ENCODE assay signal across 29 cellular contexts in the genomic region with DNA sequence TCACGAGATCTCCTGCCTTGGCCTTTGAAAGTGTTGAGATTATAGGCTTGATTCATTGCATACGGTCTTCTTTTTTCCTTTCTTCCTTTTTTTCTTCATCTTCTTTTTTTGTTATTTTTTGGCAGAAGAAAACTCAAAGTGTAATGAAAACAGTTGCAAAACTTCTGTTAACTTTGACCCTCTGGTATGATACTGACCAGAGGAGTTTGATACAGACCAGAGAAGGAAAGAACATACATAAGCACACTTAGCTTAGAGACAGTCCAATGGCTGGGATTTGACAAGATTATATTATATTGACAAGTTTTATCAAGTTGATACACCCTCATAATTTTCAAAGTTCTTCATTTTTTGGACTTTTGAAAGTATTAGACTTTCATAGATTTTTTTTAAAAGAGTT.
"Had no signal": no experiment of that assay in that cellular context is flagged by ENCODE, and none has a peak within 500 bp of the region (broad histone marks: within the 10 kb centered on the region; RNA-seq: fewer than 3 reads in every experiment).

No MANE protein-coding gene starts in this region.

- H3K36me3 Mint-ChIP-seq: activated CD4-positive, alpha-beta memory T cell treated with anti-CD3 and anti-CD28 coated beads for 36 hours; activated naive CD4-positive, alpha-beta T cell treated with anti-CD3 and anti-CD28 coated beads, Interleukin-2, amount 10 ng/mL, durations not matched to agents 7 days and 5 days; activated naive CD8-positive, alpha-beta T cell had no signal

- ATAC-seq: activated naive CD8-positive, alpha-beta T cell treated with anti-CD3 and anti-CD28 coated beads, Interleukin-2, amount 50 U/mL, for 24 hours; Panc1 had no signal

- H3K27me3 Mint-ChIP-seq: activated B cell treated with CpG ODN at 0.5 μM for 24 hours; activated CD4-positive, alpha-beta memory T cell treated with anti-CD3 and anti-CD28 coated beads for 36 hours; activated naive CD4-positive, alpha-beta T cell treated with anti-CD3 and anti-CD28 coated beads, Interleukin-2, amount 10 ng/mL, durations not matched to agents 7 days and 5 days; activated naive CD8-positive, alpha-beta T cell; activated naive CD8-positive, alpha-beta T cell treated with anti-CD3 and anti-CD28 coated beads, Interleukin-2, amount 50 U/mL, for 24 hours had no signal

- H3K4me3 ChIP-seq: MG63 had no signal

- H3K4me1 Mint-ChIP-seq: activated B cell treated with CpG ODN at 0.5 μM for 24 hours; activated naive CD4-positive, alpha-beta T cell treated with anti-CD3 and anti-CD28 coated beads, Interleukin-2, amount 10 ng/mL, durations not matched to agents 7 days and 5 days; activated naive CD8-positive, alpha-beta T cell treated with anti-CD3 and anti-CD28 coated beads, Interleukin-2, amount 50 U/mL, for 24 hours had no signal

- H3K27ac Mint-ChIP-seq: activated B cell treated with CpG ODN at 0.5 μM for 24 hours; activated CD4-positive, alpha-beta memory T cell treated with anti-CD3 and anti-CD28 coated beads for 36 hours; activated naive CD4-positive, alpha-beta T cell treated with anti-CD3 and anti-CD28 coated beads, Interleukin-2, amount 10 ng/mL, durations not matched to agents 7 days and 5 days; activated naive CD8-positive, alpha-beta T cell; activated naive CD8-positive, alpha-beta T cell treated with anti-CD3 and anti-CD28 coated beads, Interleukin-2, amount 50 U/mL, for 24 hours had no signal

- H3K9me3 ChIP-seq: MG63 had no signal

- H3K27me3 ChIP-seq: MG63 had no signal

- DNase-seq: activated B cell treated with CpG ODN at 0.5 μM for 24 hours; activated CD4-positive, alpha-beta memory T cell treated with anti-CD3 and anti-CD28 coated beads for 36 hours; activated CD4-positive, alpha-beta T cell treated with anti-CD3 and anti-CD28 coated beads for 4 hours; activated CD4-positive, alpha-beta T cell treated with anti-CD3 and anti-CD28 coated beads, Interleukin-2, amount 50 U/mL, for 1 hour; activated CD4-positive, CD25-positive, alpha-beta regulatory T cell treated with anti-CD3 and anti-CD28 coated beads, Interleukin-2, amount 50 U/mL, for 72 hours; activated CD8-positive, alpha-beta memory T cell treated with anti-CD3 and anti-CD28 coated beads, Interleukin-2, amount 50 U/mL, for 48 hours; activated effector memory CD4-positive, alpha-beta T cell treated with Interleukin-2 at 50 U/mL for 16 hours; activated naive CD4-positive, alpha-beta T cell treated with anti-CD3 and anti-CD28 coated beads, Interleukin-2, amount 10 ng/mL, durations not matched to agents 7 days and 5 days; activated naive CD8-positive, alpha-beta T cell treated with anti-CD3 and anti-CD28 coated beads, Interleukin-2, amount 50 U/mL, for 24 hours; activated T-cell treated with anti-CD3 and anti-CD28 coated beads, Interleukin-2, amount 50 U/mL, for 48 hours; anterior cingulate cortex; Kasumi-1; KG1; MG63; NCI-H1048; NCI-H1436; NCI-H1694; NCI-H1930; NCI-H2081 treated with DMSO at 0.1 percent for 48 hours; NCI-H226; NCI-H524 treated with DMSO at 0.1 percent for 48 hours; SW 1271; T-helper 1 cell; T-helper 2 cell; T-helper 9 cell had no signal

- H3K9me3 Mint-ChIP-seq: activated B cell treated with CpG ODN at 0.5 μM for 24 hours; activated CD4-positive, alpha-beta memory T cell treated with anti-CD3 and anti-CD28 coated beads for 36 hours; activated naive CD4-positive, alpha-beta T cell treated with anti-CD3 and anti-CD28 coated beads, Interleukin-2, amount 10 ng/mL, durations not matched to agents 7 days and 5 days; activated naive CD8-positive, alpha-beta T cell treated with anti-CD3 and anti-CD28 coated beads, Interleukin-2, amount 50 U/mL, for 24 hours; brain had no signal

- H3K27ac ChIP-seq: VCaP had no signal

- H3K4me3 Mint-ChIP-seq: activated B cell treated with CpG ODN at 0.5 μM for 24 hours; activated CD4-positive, alpha-beta memory T cell treated with anti-CD3 and anti-CD28 coated beads for 36 hours; activated naive CD4-positive, alpha-beta T cell treated with anti-CD3 and anti-CD28 coated beads, Interleukin-2, amount 10 ng/mL, durations not matched to agents 7 days and 5 days; activated naive CD8-positive, alpha-beta T cell; activated naive CD8-positive, alpha-beta T cell treated with anti-CD3 and anti-CD28 coated beads, Interleukin-2, amount 50 U/mL, for 24 hours; brain had no signal
